ENCODE assay signal across 28 cellular contexts in genomic region chr11:117747892-117748291, GRCh38. TPM values are rescaled to one million over a fixed set of nuclear protein-coding genes. Genes with fewer than 3 reads are reported as not detected.
"Had no signal": no experiment of that assay in that cellular context is flagged by ENCODE, and none has a peak within 500 bp of the region (broad histone marks: within the 10 kb centered on the region; RNA-seq: fewer than 3 reads in every experiment).

No MANE protein-coding gene starts in this region.

- H3K4me3 ChIP-seq: colonic mucosa, esophagus squamous epithelium, gastrocnemius medialis, heart right ventricle, left lung, lower lobe of right lung, mucosa of descending colon had no signal

- H3K4me3 Mint-ChIP-seq: dendritic cell treated with granulocyte-macrophage colony-stimulating factor and Interleukin-4, amounts not matched to agents 40 ng/mL and 50 ng/mL, for 4 days; effector memory CD8-positive, alpha-beta T cell; endodermal cell; mesothelial cell of epicardium had no signal

- H3K9me3 Mint-ChIP-seq: dendritic cell treated with granulocyte-macrophage colony-stimulating factor and Interleukin-4, amounts not matched to agents 40 ng/mL and 50 ng/mL, for 4 days; effector memory CD8-positive, alpha-beta T cell; mesothelial cell of epicardium had no signal

- ATAC-seq: effector memory CD8-positive, alpha-beta T cell; esophagus mucosa; gastrocnemius medialis; heart right ventricle; left cardiac atrium; left lung; left ventricle myocardium superior; lower lobe of right lung had no signal

- DNase-seq: colonic mucosa; cortex of kidney; effector CD8-positive, alpha-beta T cell; effector memory CD8-positive, alpha-beta T cell; endodermal cell; erythroblast; esophagus squamous epithelium; foreskin fibroblast; foreskin melanocyte; gastrocnemius medialis; glutamatergic neuron; heart right ventricle; hippocampal formation; left cardiac atrium; left lung; left ventricle myocardium superior; lower lobe of right lung; mesenchymal stem cell; mucosa of descending colon had no signal

- H3K9me3 ChIP-seq: colonic mucosa, esophagus squamous epithelium, gastrocnemius medialis, heart right ventricle, left lung, lower lobe of right lung, mucosa of descending colon had no signal

- H3K27ac Mint-ChIP-seq: dendritic cell treated with granulocyte-macrophage colony-stimulating factor and Interleukin-4, amounts not matched to agents 40 ng/mL and 50 ng/mL, for 4 days; effector memory CD8-positive, alpha-beta T cell; endodermal cell; mesothelial cell of epicardium had no signal

- H3K27ac ChIP-seq: epithelial cell of prostate, esophagus squamous epithelium, gastrocnemius medialis, heart right ventricle, left lung, lower lobe of right lung had no signal

- H3K4me1 ChIP-seq: esophagus squamous epithelium, gastrocnemius medialis, heart right ventricle, left lung, lower lobe of right lung had no signal

- H3K36me3 Mint-ChIP-seq: mesothelial cell of epicardium had no signal

- H3K36me3 ChIP-seq: colonic mucosa, esophagus squamous epithelium, gastrocnemius medialis, heart right ventricle, left lung, lower lobe of right lung had no signal

- H3K27me3 ChIP-seq: colonic mucosa, gastrocnemius medialis, heart right ventricle, left lung had no signal

- FAIRE-seq: endometrium, islet of Langerhans, keratinocyte had no signal

RNA-seq across cellular contexts. Expression of gene DSCAML1, which starts 49.1 kb away (rescaled TPM):
- total RNA-seq: dermis microvascular lymphatic vessel endothelial cell, esophagus mucosa, glomerular endothelial cell had no signal
- polyA plus RNA-seq: keratinocyte had no signal
